Comparison of ENCODE assay signal across 9 cellular contexts in genomic region chr17:18261659-18262058, GRCh38. TPM values are rescaled to one million over a fixed set of nuclear protein-coding genes. Genes with fewer than 3 reads are reported as not detected.
A peak's percentile ranks its signal among the peaks of the same experiment; 100 is the strongest.
DNase-seq lines count a peak whose midpoint lies in the region; ATAC-seq and TF ChIP-seq lines count a peak whose summit lies in the region.
"Had no signal": no experiment of that assay in that cellular context is flagged by ENCODE, and none has a peak within 500 bp of the region (broad histone marks: within the 10 kb centered on the region; RNA-seq: fewer than 3 reads in every experiment).

No MANE protein-coding gene starts in this region.

- H3K9me2 ChIP-seq in DOHH2 (replicated peaks; ENCODE audit: control insufficient read depth, low read length) = no peaks in the 10 kb centered on the region

- DNase-seq in RWPE2 (ENCODE audit: low spot score) = no peak
- DNase-seq in esophagus muscularis mucosa (ENCODE audit: extremely low spot score) = no peak
- no peak for DNase-seq in prostate gland (ENCODE audit: low spot score)
- no peak for DNase-seq in CD1c-positive myeloid dendritic cell (ENCODE audit: extremely low spot score)
- no peak for DNase-seq in NCI-H446 (lab: John Stamatoyannopoulos, UW)
- no peak for DNase-seq in NCI-H526 treated with DMSO at 0.1 percent for 48 hours (lab: John Stamatoyannopoulos, UW)
- no peak for DNase-seq in GM10248 (ENCODE audit: extremely low spot score)
- DNase-seq: NCI-H2107 had no signal

- POLR2A ChIA-PET in GM10248 (lab: Yijun Ruan, JAX) = no interaction called here

- CTCF ChIA-PET in GM10248 (lab: Yijun Ruan, JAX) = interaction anchor here (1.6 to 6.1 kb wide), 4 partner anchors 10 to 26 kb away, joined by 4 to 27 read pairs (median 4); no protein-coding TSS in a partner anchor

- H3K4me3 ChIP-seq in DOHH2 (ENCODE audit: low read length) (peak overlapping the region; percentile 82), RWPE2 (ENCODE audit: severe bottlenecking) (peak overlapping the region; percentile 92), esophagus muscularis mucosa (peak overlapping the region; percentile 77 to 98 (median 94)), prostate gland (peak overlapping the region; percentile 72 to 87)

- 61% methylated on average over 2 of the region's 3 CpGs for WGBS in esophagus muscularis mucosa
- 47% methylated on average over 3 of the region's 3 CpGs for WGBS in prostate gland

- H3K4me1 ChIP-seq in DOHH2 (ENCODE audit: control insufficient read depth, low read length) = peaks cover 34% of the 10 kb centered on the region
- H3K4me1 ChIP-seq in RWPE2 (ENCODE audit: insufficient read depth, poor library complexity, severe bottlenecking) = peaks cover 17% of the 10 kb centered on the region
- H3K4me1 ChIP-seq in esophagus muscularis mucosa = peaks cover 46 to 52% (median 49%) of the 10 kb centered on the region in 4 donors
- H3K4me1 ChIP-seq in prostate gland (replicated peaks) = peaks cover 11% of the 10 kb centered on the region

- TF ChIP-seq POLR2A in esophagus muscularis mucosa (IDR thresholded peaks at IDR 0.05; ENCODE audit: low read depth) (no peak), prostate gland (IDR thresholded peaks at IDR 0.05) (no peak)

- H3K27ac ChIP-seq in DOHH2 (ENCODE audit: low read depth, low read length) = no peak overlapping the region
- H3K27ac ChIP-seq in RWPE2 (ENCODE audit: poor library complexity, severe bottlenecking) = peak overlapping the region; percentile 94
- H3K27ac ChIP-seq in esophagus muscularis mucosa (replicated peaks in 1 of 4) = peak overlapping the region; percentile 97 to 99 (median 98)
- peak overlapping the region; percentile 88 to 95 for H3K27ac ChIP-seq in prostate gland

- no peak for ATAC-seq in RWPE2 (ENCODE audit: low read depth)

- H3K79me2 ChIP-seq in DOHH2 (ENCODE audit: control insufficient read depth, low read length) = peaks cover 23% of the 10 kb centered on the region

- peak overlapping the region; percentile 87 for H3K4me2 ChIP-seq in DOHH2 (ENCODE audit: low read length)

- peaks cover 4% of the 10 kb centered on the region; the same call in 1 of the 2 replicates for H3K36me3 ChIP-seq in DOHH2 (ENCODE audit: control insufficient read depth, low read length)
- H3K36me3 ChIP-seq in RWPE2 (ENCODE audit: low read depth) = peaks cover 25% of the 10 kb centered on the region
- H3K36me3 ChIP-seq in esophagus muscularis mucosa = peaks cover 21 to 41% (median 38%) of the 10 kb centered on the region in 4 donors
- H3K36me3 ChIP-seq in prostate gland = peaks cover 11 to 19% of the 10 kb centered on the region in 2 donors

- no peaks in the 10 kb centered on the region for H3K9me3 ChIP-seq in DOHH2 (ENCODE audit: control insufficient read depth, insufficient read depth, low read length)
- no peaks in the 10 kb centered on the region for H3K9me3 ChIP-seq in RWPE2 (ENCODE audit: severe bottlenecking)
- no peaks in the 10 kb centered on the region for H3K9me3 ChIP-seq in esophagus muscularis mucosa
- no peaks in the 10 kb centered on the region for H3K9me3 ChIP-seq in prostate gland

- intact Hi-C loops in esophagus muscularis mucosa (cut with DNase I) = no loop called here
- intact Hi-C loops in prostate gland (cut with DNase I) = no loop called here

- TF ChIP-seq EP300 in esophagus muscularis mucosa (IDR thresholded peaks at IDR 0.05) = no peak

- no peaks in the 10 kb centered on the region for H3K27me3 ChIP-seq in DOHH2 (ENCODE audit: control insufficient read depth, low read length)
- no peaks in the 10 kb centered on the region for H3K27me3 ChIP-seq in RWPE2 (ENCODE audit: insufficient read depth, poor library complexity, severe bottlenecking)
- no peaks in the 10 kb centered on the region for H3K27me3 ChIP-seq in esophagus muscularis mucosa
- H3K27me3 ChIP-seq in prostate gland (replicated peaks; ENCODE audit: insufficient read depth) = no peaks in the 10 kb centered on the region

- no peaks in the 10 kb centered on the region for H3F3A ChIP-seq in DOHH2 (ENCODE audit: control insufficient read depth, insufficient read depth)

- 0 out of 2 replicates have a peak, but pooled peaks cover 7% of the 10 kb centered on the region for H4K20me1 ChIP-seq in DOHH2 (ENCODE audit: control insufficient read depth, insufficient read depth, low read depth, low read length)

- TF ChIP-seq CTCF in DOHH2 (IDR thresholded peaks at IDR 0.05; ENCODE audit: low read depth, low read length, poor library complexity, severe bottlenecking) = no peak
- no peak for TF ChIP-seq CTCF in RWPE2 (IDR thresholded peaks at IDR 0.05; ENCODE audit: poor library complexity, severe bottlenecking)
- TF ChIP-seq CTCF in esophagus muscularis mucosa (IDR thresholded peaks at IDR 0.05) = no peak
- no peak for TF ChIP-seq CTCF in prostate gland (IDR thresholded peaks at IDR 0.05)
- TF ChIP-seq CTCF in GM10248 (IDR thresholded peaks at IDR 0.05; ENCODE audit: control extremely low read depth, extremely low read depth, low read depth, missing control alignments) = no peak

RNA-seq across cellular contexts. Expression of gene MIEF2, which starts 1.2 kb away (rescaled TPM):
- 10 to 100 TPM; 10.8 to 27.2 (median 17.9) TPM for total RNA-seq in esophagus muscularis mucosa
- total RNA-seq in prostate gland = 10 to 100 TPM; 22.3 to 28.7 TPM

RNA-seq across cellular contexts. Expression of gene FLII, which starts 3.1 kb away (rescaled TPM):
- 100 to 1,000 TPM; 302 to 528 (median 408) TPM for total RNA-seq in esophagus muscularis mucosa
- total RNA-seq in prostate gland = 100 to 1,000 TPM; 280 to 347 TPM

RNA-seq across cellular contexts. Expression of gene LLGL1, which starts 36.2 kb away (rescaled TPM):
- 10 to 100 TPM; 17.6 to 35.1 (median 26.2) TPM for total RNA-seq in esophagus muscularis mucosa
- 10 to 100 TPM; 17.7 to 33.5 TPM for total RNA-seq in prostate gland

RNA-seq across cellular contexts. Expression of gene TOP3A, which starts 53.1 kb away (rescaled TPM):
- total RNA-seq in esophagus muscularis mucosa (10 to 100 TPM; 21.2 to 33.5 (median 21.8) TPM), prostate gland (10 to 100 TPM; 18.4 to 37.1 TPM)

RNA-seq across cellular contexts. Expression of gene SMCR8, which starts 53.4 kb away (rescaled TPM):
- total RNA-seq in esophagus muscularis mucosa = 10 to 100 TPM; 13.3 to 20.5 (median 17.3) TPM
- total RNA-seq in prostate gland = 10 to 100 TPM; 19.0 to 25.3 TPM
